1 cellular context compared by ENCODE assay signal in the genomic region with DNA sequence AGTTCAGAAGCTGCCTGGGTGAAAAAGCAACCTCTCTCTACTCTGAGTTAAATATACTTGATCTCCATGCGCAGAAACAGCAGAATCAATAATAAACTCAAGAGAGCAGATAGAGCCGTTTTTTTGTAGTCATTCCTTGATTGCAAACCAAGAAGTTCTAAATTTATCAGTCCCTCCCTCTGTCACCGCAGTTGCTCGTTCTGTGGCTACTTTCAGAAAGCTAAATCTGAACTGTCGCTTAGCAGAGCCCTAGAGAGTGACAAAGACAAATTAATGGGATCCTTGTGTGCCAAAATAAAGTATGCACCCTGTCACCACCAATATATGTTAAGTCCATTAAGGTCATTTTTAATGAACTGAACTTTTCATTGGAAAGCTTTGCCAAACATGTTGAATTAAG.
TF ChIP-seq lines count a peak whose summit lies in the region.

No MANE protein-coding gene starts in this region.

TF ChIP-seq in GM12878, 131 proteins besides CTCF, POLR2A, EP300 and RAD21:
- TF ChIP-seq RUNX3 (IDR thresholded peaks at IDR 0.05; ENCODE audit: low read length) (peak; percentile 79), POU2F2 (IDR thresholded peaks at IDR 0.05; ENCODE audit: borderline replicate concordance, low read depth, low read length) (no peak), PBX3 (IDR thresholded peaks at IDR 0.05; ENCODE audit: insufficient replicate concordance, low read depth, low read length) (peak; percentile 19), JUNB (IDR thresholded peaks at IDR 0.05) (peak; percentile 18; the same call in 1 of the 2 replicates), CREB1 (IDR thresholded peaks at IDR 0.05; ENCODE audit: low read depth) (no peak), ZNF217 (IDR thresholded peaks at IDR 0.05) (no peak), IRF4 (IDR thresholded peaks at IDR 0.05; ENCODE audit: low read depth, low read length) (no peak), PKNOX1 (IDR thresholded peaks at IDR 0.05) (peak; percentile 59), NFIC (IDR thresholded peaks at IDR 0.05; ENCODE audit: low read depth, low read length) (0 out of 2 replicates have a peak, but pooled peaks have one; percentile 25), KAT2A (conservative IDR thresholded peaks at IDR 0.05; ENCODE audit: control insufficient read depth, low read depth, low read length) (no peak)
